In the genomic region with DNA sequence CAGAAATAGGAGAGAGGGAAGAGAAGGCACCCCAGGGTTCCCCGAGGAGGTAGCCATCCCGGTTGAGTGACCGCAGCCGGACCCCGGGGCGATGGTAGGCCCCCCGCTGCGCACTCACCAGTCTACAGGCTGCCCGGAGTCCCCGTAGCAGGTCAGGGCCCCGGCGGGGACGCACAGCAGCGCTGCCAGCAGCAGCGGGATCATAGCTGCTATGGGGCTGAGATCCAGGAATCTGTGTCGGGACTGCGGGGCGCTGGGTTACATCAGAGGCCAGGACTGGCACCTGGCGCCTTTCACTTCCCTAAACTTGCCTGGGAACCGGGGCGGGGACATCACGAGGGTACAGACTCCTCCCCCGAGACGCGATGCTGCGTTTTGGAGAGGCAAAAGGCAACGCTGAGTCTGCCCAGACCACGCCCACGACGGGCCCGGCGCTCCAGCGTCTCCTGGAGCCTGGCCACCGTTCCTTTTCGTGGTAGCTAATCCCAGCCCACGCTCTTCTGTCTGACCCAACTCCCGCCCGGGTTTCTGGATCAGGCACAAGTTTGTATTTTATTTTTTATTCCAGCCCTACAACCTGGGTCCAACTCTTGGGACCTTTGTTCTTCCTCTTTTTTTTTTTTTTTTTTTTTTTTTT, we compare ENCODE assay signal across 8 cellular contexts. TPM values are rescaled to one million over a fixed set of nuclear protein-coding genes. Genes with fewer than 3 reads are reported as not detected.
DNase-seq lines count a peak whose midpoint lies in the region; ATAC-seq and TF ChIP-seq lines count a peak whose summit lies in the region.

A gene with protein sequence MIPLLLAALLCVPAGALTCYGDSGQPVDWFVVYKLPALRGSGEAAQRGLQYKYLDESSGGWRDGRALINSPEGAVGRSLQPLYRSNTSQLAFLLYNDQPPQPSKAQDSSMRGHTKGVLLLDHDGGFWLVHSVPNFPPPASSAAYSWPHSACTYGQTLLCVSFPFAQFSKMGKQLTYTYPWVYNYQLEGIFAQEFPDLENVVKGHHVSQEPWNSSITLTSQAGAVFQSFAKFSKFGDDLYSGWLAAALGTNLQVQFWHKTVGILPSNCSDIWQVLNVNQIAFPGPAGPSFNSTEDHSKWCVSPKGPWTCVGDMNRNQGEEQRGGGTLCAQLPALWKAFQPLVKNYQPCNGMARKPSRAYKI (minus strand): TSS at position 278 of the 637 bp plus-strand sequence. CDS start 74 bp downstream, at position 204.

- intact Hi-C loops in activated CD4-positive, alpha-beta T cell treated with anti-CD3 and anti-CD28 coated beads, Interleukin-2, amount 10 ng/mL, durations not matched to agents 24 days and 14 days (cut with micrococcal nuclease), result loop anchor here (2.0 kb wide), 1 partner anchor 42 kb away; a partner anchor contains a TSS
- intact Hi-C loops in colonic mucosa (cut with DNase I), result no loop called here
- intact Hi-C loops in left colon (cut with DNase I, micrococcal nuclease), result loop anchor here in 1 of 2 donors (10.0 kb wide), 1 partner anchor 84 kb away; a partner anchor contains a TSS

- no peaks in the 10 kb centered on the region for H3K27me3 ChIP-seq in colonic mucosa

- DNase-seq in AG20443 (ENCODE audit: low spot score) (peak; percentile 99), NCI-H510A treated with DMSO at 0.1 percent for 48 hours (lab: John Stamatoyannopoulos, UW) (peak; percentile 95), colonic mucosa (peak; percentile 98), left colon (peak; percentile 97 to 99)
- DNase-seq in activated CD4-positive, alpha-beta T cell treated with anti-CD3 and anti-CD28 coated beads, Interleukin-2, amount 10 ng/mL, durations not matched to agents 24 days and 14 days, result peak; percentile 98
- DNase-seq in stimulated activated CD4-positive, alpha-beta T cell treated with anti-CD3 and anti-CD28 coated beads, Interleukin-1b, Interleukin-23, amount 100 ng/mL, for 48 hours, result peak; percentile 91

- H3K4me1 ChIP-seq in colonic mucosa, result no peaks in the 10 kb centered on the region

- peaks cover 1% of the 10 kb centered on the region for H3K27me3 Mint-ChIP-seq in activated CD4-positive, alpha-beta T cell treated with anti-CD3 and anti-CD28 coated beads, Interleukin-2, amount 10 ng/mL, durations not matched to agents 24 days and 14 days

- H3K9ac ChIP-seq in colonic mucosa (ENCODE audit: low read depth in 2 of 2, low read length in 2 of 2), result peak within 1 kb of the TSS; percentile 74 to 85

- peak within 1 kb of the TSS; percentile 78 for H3K27ac ChIP-seq in colonic mucosa

- peak within 1 kb of the TSS; percentile 85 for H3K4me3 Mint-ChIP-seq in activated CD4-positive, alpha-beta T cell treated with anti-CD3 and anti-CD28 coated beads, Interleukin-2, amount 10 ng/mL, durations not matched to agents 24 days and 14 days

- no peaks in the 10 kb centered on the region for H3K36me3 ChIP-seq in colonic mucosa

- peaks cover 20% of the 10 kb centered on the region for H3K4me1 Mint-ChIP-seq in activated CD4-positive, alpha-beta T cell treated with anti-CD3 and anti-CD28 coated beads, Interleukin-2, amount 10 ng/mL, durations not matched to agents 24 days and 14 days

- H3K9me3 ChIP-seq in colonic mucosa, result no peaks in the 10 kb centered on the region

- ATAC-seq in HG03432 (IDR thresholded peaks at IDR 0.05; ENCODE audit: unreplicated experiment), result peak; percentile 67
- ATAC-seq in left colon, result peak; percentile 78

- TF ChIP-seq CTCF in colonic mucosa (IDR thresholded peaks at IDR 0.05), result no peak

- H3K4me3 ChIP-seq in colonic mucosa, result peak within 1 kb of the TSS; percentile 75

- peaks cover 16% of the 10 kb centered on the region for H3K36me3 Mint-ChIP-seq in activated CD4-positive, alpha-beta T cell treated with anti-CD3 and anti-CD28 coated beads, Interleukin-2, amount 10 ng/mL, durations not matched to agents 24 days and 14 days (ENCODE audit: low read depth)

- TF ChIP-seq POLR2A in GM19193 (IDR thresholded peaks at IDR 0.05; ENCODE audit: extremely low read depth, insufficient read depth, insufficient read length), result peak; percentile 84

- H3K27ac Mint-ChIP-seq in activated CD4-positive, alpha-beta T cell treated with anti-CD3 and anti-CD28 coated beads, Interleukin-2, amount 10 ng/mL, durations not matched to agents 24 days and 14 days, result peak within 1 kb of the TSS; percentile 84

- no peaks in the 10 kb centered on the region for H3K9me3 Mint-ChIP-seq in activated CD4-positive, alpha-beta T cell treated with anti-CD3 and anti-CD28 coated beads, Interleukin-2, amount 10 ng/mL, durations not matched to agents 24 days and 14 days

RNA-seq across cellular contexts. Expression of the gene that starts here (rescaled TPM):
- 21.5 and 22.0 TPM in 2 replicates for total RNA-seq in activated CD4-positive, alpha-beta T cell treated with anti-CD3 and anti-CD28 coated beads, Interleukin-2, amount 10 ng/mL, durations not matched to agents 24 days and 14 days
- total RNA-seq in colonic mucosa (10 to 100 TPM; 29.0 to 33.5 TPM), left colon (10 to 100 TPM; 27.7 to 39.4 TPM)

Comparison
In these comparisons a context has a peak if more than half of its experiments do, and no peak if none do; other contexts are left out.
1. Peak in every context shown above with its lines: DNase-seq, ATAC-seq, H3K4me3 ChIP-seq and H3K27ac ChIP-seq.